In the genomic region with DNA sequence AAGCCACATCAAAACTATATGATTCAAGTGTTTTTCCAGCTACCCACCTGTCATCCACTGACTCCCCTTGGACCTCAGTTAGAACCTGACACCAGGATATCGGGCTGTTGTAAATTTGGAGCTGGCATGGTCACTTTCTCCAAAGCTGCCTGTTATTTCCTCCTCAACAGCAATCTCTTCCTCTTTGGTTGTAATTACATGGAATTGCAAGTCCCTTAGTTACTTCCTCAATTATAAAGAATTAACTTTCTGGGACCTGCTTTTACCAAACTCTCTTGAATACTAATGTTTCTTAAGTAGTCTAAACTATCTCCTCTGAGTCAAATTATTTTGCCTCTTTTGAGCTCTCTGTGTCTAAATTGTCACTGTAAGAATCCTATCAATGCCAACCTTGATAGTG, we compare ENCODE assay signal across 18 cellular contexts.
DNase-seq lines count a peak whose midpoint lies in the region; ATAC-seq, FAIRE-seq and TF ChIP-seq lines count a peak whose summit lies in the region.
"Had no signal": no experiment of that assay in that cellular context is flagged by ENCODE, and none has a peak within 500 bp of the region (broad histone marks: within the 10 kb centered on the region; RNA-seq: fewer than 3 reads in every experiment).

No MANE protein-coding gene starts in this region.

- H2AFZ ChIP-seq in GM12878 (ENCODE audit: control insufficient read depth, low read depth, low read length), result no peak overlapping the region

- no peaks in the 10 kb centered on the region; a peak in 2 of 4 replicates for H3K36me3 ChIP-seq in GM12878 (ENCODE audit: control insufficient read depth in 2 of 2, insufficient read depth in 2 of 2, low read length in 1 of 2)

- no peak for TF ChIP-seq EP300 in GM12878 (IDR thresholded peaks at IDR 0.05; ENCODE audit: borderline replicate concordance in 1 of 2, control insufficient read depth in 1 of 2, low read depth in 2 of 2, low read length in 2 of 2)

- BruUV-seq in GM12878 (replicated peaks; lab: Mats Ljungman, UMichigan), result no TSS peak

- DNase-seq in SKM-1 treated with dmso at 0.1 percent for 144 hours (lab: John Stamatoyannopoulos, UW; ENCODE audit: unreplicated experiment) (peak; percentile 26), SKM-1 (lab: John Stamatoyannopoulos, UW; ENCODE audit: unreplicated experiment) (no peak), NOMO-1 (lab: John Stamatoyannopoulos, UW; ENCODE audit: unreplicated experiment in 2 of 2) (peak; percentile 49 to 58), GM12878 (ENCODE audit: low read depth, low spot score) (no peak), T-helper 1 cell (no peak)
- no peak for DNase-seq in stimulated activated naive B cell treated with anti-CD40 and anti-IgM and Interleukin-4, amounts not matched to agents 10 μg/mL and 1 μg/mL and 100 μg/mL, for 72 hours
- no peak for DNase-seq in activated CD8-positive, alpha-beta memory T cell treated with anti-CD3 and anti-CD28 coated beads for 24 hours
- DNase-seq: C1 segment of cervical spinal cord; NCI-H1436 treated with DMSO at 0.1 percent for 48 hours; NCI-H2029 treated with DMSO at 0.1 percent for 48 hours; NCI-H446 treated with DMSO at 0.1 percent for 48 hours; NK-92 treated with Interleukin-12 subunit alpha and Interleukin-12 subunit beta, amount 100 ng/mL, for 24 hours had no signal

- H3K27me3 ChIP-seq in GM12878 (replicated peaks in 1 of 2; ENCODE audit: control insufficient read depth in 2 of 2, insufficient read depth in 2 of 2, low read length in 1 of 2), result no peaks in the 10 kb centered on the region

- no peak overlapping the region for H3K27ac ChIP-seq in GM12878 (ENCODE audit: control insufficient read depth, insufficient read depth)
- H3K27ac ChIP-seq: SK-N-MC had no signal

- no peak overlapping the region for H3K9ac ChIP-seq in GM12878 (ENCODE audit: control insufficient read depth, insufficient read depth, low read length)

- TF ChIP-seq CTCF in GM12878 (IDR thresholded peaks at IDR 0.05 in 2 of 3, conservative IDR thresholded peaks at IDR 0.05 in 1 of 3; ENCODE audit: control insufficient read depth in 2 of 3, extremely low read depth in 1 of 3, insufficient read depth in 1 of 3, low read depth in 3 of 3, low read length in 3 of 3), result no peak

- peaks cover 34% of the 10 kb centered on the region for H3K9me3 ChIP-seq in GM12878 (replicated peaks; ENCODE audit: control insufficient read depth, insufficient read depth, low read length)

- POLR2A ChIA-PET in GM12878 (lab: Charles Lee), result interaction anchor here (1.2 kb wide), 1 partner anchor 30 kb away, joined by 3 read pairs; no protein-coding TSS in a partner anchor

- peak overlapping the region; percentile 11 to 22 for H3K4me3 Mint-ChIP-seq in stimulated activated naive B cell treated with anti-CD40 and anti-IgM and Interleukin-4, amounts not matched to agents 10 μg/mL and 1 μg/mL and 100 μg/mL, for 72 hours
- H3K4me3 Mint-ChIP-seq: IgD-negative memory B cell had no signal

- in situ Hi-C loops in GM12878 (cut with MboI), result loop anchor here (25.0 kb wide), 2 partner anchors 554 to 779 kb away; a partner anchor contains a TSS

- no peak for FAIRE-seq in GM12878 (lab: Jason Lieb, UNC)
- FAIRE-seq: GM19239, H54 had no signal

- RAD21 ChIA-PET in GM12878 (lab: Charles Lee; ENCODE audit: unreplicated experiment), result interaction anchor here (0.7 kb wide), 1 partner anchor 10 kb away, joined by 4 read pairs; no protein-coding TSS in a partner anchor

- intact Hi-C loops in GM12878 (cut with micrococcal nuclease; ENCODE audit: unreplicated experiment), result no loop called here

- SMC1A ChIA-PET in GM12878 (lab: Charles Lee; ENCODE audit: uncharacterized antibody, unreplicated experiment), result interaction anchor here (1.0 to 11.2 kb wide), 5 partner anchors 12 to 109 kb away, joined by 3 to 253 read pairs (median 4); no protein-coding TSS in a partner anchor

- TF ChIP-seq POLR2A in GM12878 (IDR thresholded peaks at IDR 0.05; ENCODE audit: low read depth, low read length), result no peak

- CTCF ChIA-PET in GM12878 (lab: Yijun Ruan, JAX), result interaction anchor here (1.3 to 1.5 kb wide), 3 partner anchors 8 to 63 kb away, joined by 4 to 9 read pairs (median 4); no protein-coding TSS in a partner anchor

- H3K4me1 ChIP-seq in GM12878 (ENCODE audit: control insufficient read depth, insufficient read depth, low read length), result peaks cover 25% of the 10 kb centered on the region

- WGBS in GM12878 (ENCODE audit: insufficient coverage, insufficient replicate concordance, low lambda C conversion rate, missing lambda C conversion rate), result 96% methylated on average over 1 of the region's 1 CpG

- H3K79me2 ChIP-seq in GM12878 (ENCODE audit: control insufficient read depth, insufficient read depth, low read length), result no peaks in the 10 kb centered on the region

- H4K20me1 ChIP-seq in GM12878 (ENCODE audit: control insufficient read depth, insufficient read depth), result no peaks in the 10 kb centered on the region

- peaks cover 10 to 20% of the 10 kb centered on the region in 2 donors for H3K36me3 Mint-ChIP-seq in stimulated activated naive B cell treated with anti-CD40 and anti-IgM and Interleukin-4, amounts not matched to agents 10 μg/mL and 1 μg/mL and 100 μg/mL, for 72 hours

- H3K4me3 ChIP-seq in GM12878, result no peak overlapping the region
- H3K4me3 ChIP-seq: SK-N-MC had no signal

- peak overlapping the region; percentile 90 for H3K27ac Mint-ChIP-seq in stimulated activated naive B cell treated with anti-CD40 and anti-IgM and Interleukin-4, amounts not matched to agents 10 μg/mL and 1 μg/mL and 100 μg/mL, for 72 hours

- no peak for TF ChIP-seq RAD21 in GM12878 (IDR thresholded peaks at IDR 0.05; ENCODE audit: insufficient read depth, low read depth, low read length)

- ATAC-seq in GM12878, result no peak
- ATAC-seq in stimulated activated naive B cell treated with anti-CD40 and anti-IgM and Interleukin-4, amounts not matched to agents 10 μg/mL and 1 μg/mL and 100 μg/mL, for 72 hours (replicated peaks), result no peak
- no peak for ATAC-seq in HG03135 (IDR thresholded peaks at IDR 0.05; ENCODE audit: unreplicated experiment)
- ATAC-seq: Panc1 had no signal

- H3K27me3 Mint-ChIP-seq in stimulated activated naive B cell treated with anti-CD40 and anti-IgM and Interleukin-4, amounts not matched to agents 10 μg/mL and 1 μg/mL and 100 μg/mL, for 72 hours, result no peaks in the 10 kb centered on the region
- H3K27me3 Mint-ChIP-seq: IgD-negative memory B cell had no signal

- H3K4me1 Mint-ChIP-seq in stimulated activated naive B cell treated with anti-CD40 and anti-IgM and Interleukin-4, amounts not matched to agents 10 μg/mL and 1 μg/mL and 100 μg/mL, for 72 hours, result peaks cover 42 to 58% of the 10 kb centered on the region in 2 donors

- H3K4me2 ChIP-seq in GM12878 (ENCODE audit: control insufficient read depth, insufficient read depth), result no peak overlapping the region

- H3K9me3 Mint-ChIP-seq in stimulated activated naive B cell treated with anti-CD40 and anti-IgM and Interleukin-4, amounts not matched to agents 10 μg/mL and 1 μg/mL and 100 μg/mL, for 72 hours, result peaks cover 8 to 12% of the 10 kb centered on the region in 2 donors

TF ChIP-seq in GM12878, 131 proteins besides CTCF, POLR2A, EP300 and RAD21:
- TF ChIP-seq CBX5 (IDR thresholded peaks at IDR 0.05; ENCODE audit: low read depth) (0 out of 2 replicates have a peak, but pooled peaks have one; percentile 12), POLR2AphosphoS5 (IDR thresholded peaks at IDR 0.05; ENCODE audit: low read length) (no peak)

Comparison
In these comparisons a context has a peak if more than half of its experiments do, and no peak if none do; other contexts are left out.
1. DNase-seq: peak in SKM-1 treated with dmso at 0.1 percent for 144 hours (single experiment) and NOMO-1 (2 of 2); none in SKM-1 (single experiment), GM12878 (single experiment), stimulated activated naive B cell treated with anti-CD40 and anti-IgM and Interleukin-4, amounts not matched to agents 10 μg/mL and 1 μg/mL and 100 μg/mL, for 72 hours (single experiment), activated CD8-positive, alpha-beta memory T cell treated with anti-CD3 and anti-CD28 coated beads for 24 hours (single experiment) and T-helper 1 cell (0 of 5).